Comparison of ENCODE assay signal across 28 cellular contexts in genomic region chr4:4681651-4682050, GRCh38.
A peak's percentile ranks its signal among the peaks of the same experiment; 100 is the strongest.
DNase-seq lines count a peak whose midpoint lies in the region; ATAC-seq, FAIRE-seq and TF ChIP-seq lines count a peak whose summit lies in the region.
"Had no signal": no experiment of that assay in that cellular context is flagged by ENCODE, and none has a peak within 500 bp of the region (broad histone marks: within the 10 kb centered on the region; RNA-seq: fewer than 3 reads in every experiment).

No MANE protein-coding gene starts in this region.

- no peak for TF ChIP-seq CTCF in hepatocyte (IDR thresholded peaks at IDR 0.05; ENCODE audit: poor library complexity)
- TF ChIP-seq CTCF in kidney (IDR thresholded peaks at IDR 0.05; ENCODE audit: borderline replicate concordance, extremely low read depth, insufficient read depth), result no peak
- TF ChIP-seq CTCF in HepG2 (CRISPR knock-in tag; IDR thresholded peaks at IDR 0.05), result no peak
- TF ChIP-seq CTCF in right lobe of liver (IDR thresholded peaks at IDR 0.05), result no peak
- TF ChIP-seq CTCF in gastroesophageal sphincter (IDR thresholded peaks at IDR 0.05), result no peak
- no peak for TF ChIP-seq CTCF in WERI-Rb-1 (IDR thresholded peaks at IDR 0.05; ENCODE audit: low read depth, low read length)

- in situ Hi-C loops in HepG2 (cut with HindIII; ENCODE audit: extremely low pct_ligation_motif_present, low pct_unique_long_range_greater_than_20kb), result no loop called here

- BruUV-seq in HepG2 (replicated peaks; lab: Mats Ljungman, UMichigan), result no TSS peak

- TF ChIP-seq EP300 in HepG2 (IDR thresholded peaks at IDR 0.05; ENCODE audit: low read depth in 2 of 2, low read length in 2 of 2), result peak in 1 of 2 experiments; percentile 40; a peak in 2 of 4 replicates
- TF ChIP-seq EP300 in HepG2 (CRISPR knock-in tag; IDR thresholded peaks at IDR 0.05; ENCODE audit: borderline replicate concordance), result no peak
- TF ChIP-seq EP300 in gastroesophageal sphincter (IDR thresholded peaks at IDR 0.05), result no peak

- TF ChIP-seq RAD21 in HepG2 (CRISPR knock-in tag; IDR thresholded peaks at IDR 0.05), result no peak

- H3K4me3 ChIP-seq in hepatocyte, result no peak overlapping the region
- peak overlapping the region in 1 of 2 donors; percentile 42 for H3K4me3 ChIP-seq in kidney (ENCODE audit: low read length in 2 of 2)
- no peak overlapping the region; a peak in 1 of 6 replicates for H3K4me3 ChIP-seq in HepG2 (replicated peaks in 1 of 3; ENCODE audit: insufficient read depth in 1 of 3, low read depth in 2 of 3, low read length in 3 of 3)
- no peak overlapping the region for H3K4me3 ChIP-seq in right lobe of liver
- H3K4me3 ChIP-seq in gastroesophageal sphincter, result no peak overlapping the region
- H3K4me3 ChIP-seq in MG63, result no peak overlapping the region
- H3K4me3 ChIP-seq in WERI-Rb-1 (ENCODE audit: low read depth, low read length), result no peak overlapping the region
- H3K4me3 ChIP-seq: BLaER1, GM12878 had no signal

- H3K27ac ChIP-seq in hepatocyte (peak overlapping the region; percentile 55), kidney (ENCODE audit: low read depth in 2 of 2, low read length in 2 of 2) (peak overlapping the region; percentile 47 to 67), HepG2 (ENCODE audit: extremely low read length, insufficient read depth, low read length) (peak overlapping the region; percentile 43), right lobe of liver (peak overlapping the region in 1 of 3 donors; percentile 8), gastroesophageal sphincter (no peak overlapping the region), WERI-Rb-1 (no peak overlapping the region)
- H3K27ac ChIP-seq: BLaER1 had no signal

- no peaks in the 10 kb centered on the region for H3K79me2 ChIP-seq in hepatocyte
- no peaks in the 10 kb centered on the region for H3K79me2 ChIP-seq in HepG2 (ENCODE audit: insufficient read depth, low read length)

- CTCF ChIA-PET in HepG2 (lab: Yijun Ruan, JAX; ENCODE audit: low intra/inter-chr PET ratio, low total read pairs), result no interaction called here

- no peak overlapping the region for H2AFZ ChIP-seq in hepatocyte
- H2AFZ ChIP-seq in HepG2 (ENCODE audit: low read length), result no peak overlapping the region

- no peaks in the 10 kb centered on the region for H3K36me3 ChIP-seq in hepatocyte (replicated peaks; ENCODE audit: insufficient read depth, low read depth)
- H3K36me3 ChIP-seq in kidney (ENCODE audit: control insufficient read depth in 1 of 2, insufficient read depth in 2 of 2, low read length in 2 of 2), result no peaks in the 10 kb centered on the region
- H3K36me3 ChIP-seq in HepG2 (replicated peaks in 1 of 2; ENCODE audit: control insufficient read depth in 1 of 2, insufficient read depth in 2 of 2, low read length in 2 of 2), result no peaks in the 10 kb centered on the region
- no peaks in the 10 kb centered on the region for H3K36me3 ChIP-seq in right lobe of liver
- no peaks in the 10 kb centered on the region for H3K36me3 ChIP-seq in gastroesophageal sphincter
- no peaks in the 10 kb centered on the region for H3K36me3 ChIP-seq in MG63
- no peaks in the 10 kb centered on the region for H3K36me3 ChIP-seq in WERI-Rb-1
- H3K36me3 ChIP-seq: BE2C, BLaER1 had no signal

- DNase-seq in hepatocyte (ENCODE audit: low spot score) (no peak), kidney (no peak), HepG2 (ENCODE audit: low spot score) (peak; percentile 26), right lobe of liver (no peak), MG63 (no peak), WERI-Rb-1 (no peak)
- DNase-seq: 8988T; ACHN; BE2C; C1 segment of cervical spinal cord; CD4-positive, alpha-beta memory T cell; CD4-positive, CD25-positive, alpha-beta regulatory T cell; CD8-positive, alpha-beta memory T cell; COR-L47; DMS 273 treated with DMSO at 0.1 percent for 48 hours; DMS153; DMS53; DMS79; DND-41; EL; GDM1 had no signal

- H3K27me3 ChIP-seq in hepatocyte, result no peaks in the 10 kb centered on the region
- no peaks in the 10 kb centered on the region for H3K27me3 ChIP-seq in HepG2 (ENCODE audit: control insufficient read depth in 1 of 2, insufficient read depth in 2 of 2, low read length in 2 of 2)
- no peaks in the 10 kb centered on the region for H3K27me3 ChIP-seq in right lobe of liver
- H3K27me3 ChIP-seq in gastroesophageal sphincter, result no peaks in the 10 kb centered on the region
- no peaks in the 10 kb centered on the region for H3K27me3 ChIP-seq in MG63
- no peaks in the 10 kb centered on the region for H3K27me3 ChIP-seq in WERI-Rb-1 (ENCODE audit: insufficient read depth, low read depth, severe bottlenecking)
- H3K27me3 ChIP-seq: BE2C, BLaER1 had no signal

- intact Hi-C loops in kidney (cut with DNase I) (no loop called here), HepG2 (cut with micrococcal nuclease; ENCODE audit: unreplicated experiment) (no loop called here), right lobe of liver (cut with DNase I) (no loop called here)

- no peaks in the 10 kb centered on the region for H3K9me2 ChIP-seq in hepatocyte (replicated peaks; ENCODE audit: insufficient read depth)

- FAIRE-seq in kidney (lab: Jason Lieb, UNC) (no peak), HepG2 (lab: Jason Lieb, UNC) (peak; percentile 60)
- FAIRE-seq: A204.1, GM12878, GM12892, GM18507 had no signal

- POLR2A ChIA-PET in HepG2 (lab: Yijun Ruan, JAX), result no interaction called here

- peak overlapping the region; percentile 63 for H3K4me2 ChIP-seq in hepatocyte
- H3K4me2 ChIP-seq in HepG2 (ENCODE audit: low read depth, low read length), result peak overlapping the region; percentile 51
- H3K4me2 ChIP-seq: BLaER1 had no signal

- peak; percentile 89 for ATAC-seq in HepG2
- peak in 3 of 4 donors; percentile 64 to 86 (median 75) for ATAC-seq in right lobe of liver
- no peak for ATAC-seq in gastroesophageal sphincter
- ATAC-seq in activated CD4-positive, CD25-positive, alpha-beta regulatory T cell treated with anti-CD3 and anti-CD28 coated beads, Interleukin-2, amount 50 U/mL, for 24 hours, result no peak
- ATAC-seq: GM12878 had no signal

- TF ChIP-seq POLR2A in HepG2 (IDR thresholded peaks at IDR 0.05; ENCODE audit: insufficient read depth in 1 of 2, low read depth in 2 of 2, low read length in 2 of 2), result no peak
- no peak for TF ChIP-seq POLR2A in right lobe of liver (IDR thresholded peaks at IDR 0.05)
- no peak for TF ChIP-seq POLR2A in gastroesophageal sphincter (IDR thresholded peaks at IDR 0.05)

- H3K9ac ChIP-seq in kidney (ENCODE audit: low read length in 2 of 2) (no peak overlapping the region), HepG2 (ENCODE audit: insufficient read depth, low read depth, low read length) (no peak overlapping the region)
- H3K9ac ChIP-seq: BLaER1 had no signal

- H3K9me3 ChIP-seq in hepatocyte (ENCODE audit: low read depth) (no peaks in the 10 kb centered on the region), kidney (ENCODE audit: control insufficient read depth in 1 of 2, low read length in 2 of 2) (no peaks in the 10 kb centered on the region), HepG2 (ENCODE audit: low read length) (no peaks in the 10 kb centered on the region), right lobe of liver (no peaks in the 10 kb centered on the region), gastroesophageal sphincter (no peaks in the 10 kb centered on the region), MG63 (no peaks in the 10 kb centered on the region), WERI-Rb-1 (ENCODE audit: severe bottlenecking) (no peaks in the 10 kb centered on the region)
- H3K9me3 ChIP-seq: BE2C, BLaER1 had no signal

- 68% methylated on average over 4 of the region's 4 CpGs for WGBS in hepatocyte (ENCODE audit: low lambda C conversion rate, missing lambda C conversion rate)
- 14% methylated on average over 4 of the region's 4 CpGs for WGBS in HepG2 (ENCODE audit: low lambda C conversion rate)
- 33% methylated on average over 4 of the region's 4 CpGs for WGBS in right lobe of liver (ENCODE audit: insufficient coverage, low coverage, low lambda C conversion rate, missing lambda C conversion rate)
- WGBS in gastroesophageal sphincter (ENCODE audit: low coverage in 1 of 2), 2 donors, result 89 to 90% methylated on average over 4 of the region's 4 CpGs

- H4K20me1 ChIP-seq in hepatocyte (ENCODE audit: insufficient read depth, poor library complexity, severe bottlenecking) (no peaks in the 10 kb centered on the region), HepG2 (ENCODE audit: insufficient read depth, low read length) (no peaks in the 10 kb centered on the region)
- H4K20me1 ChIP-seq: BLaER1 had no signal

- H3K4me1 ChIP-seq in hepatocyte (ENCODE audit: insufficient read depth), result peaks cover 11% of the 10 kb centered on the region
- peaks cover 4 to 12% of the 10 kb centered on the region in 2 donors for H3K4me1 ChIP-seq in kidney (ENCODE audit: control insufficient read depth in 1 of 2, insufficient read depth in 1 of 2, low read depth in 1 of 2, low read length in 2 of 2)
- H3K4me1 ChIP-seq in HepG2 (ENCODE audit: insufficient read depth, low read length), result peaks cover 59% of the 10 kb centered on the region
- peaks cover 0 to 14% (median 0%) of the 10 kb centered on the region in 4 donors for H3K4me1 ChIP-seq in right lobe of liver
- H3K4me1 ChIP-seq in gastroesophageal sphincter, result peaks cover 0 to 14% (median 0%) of the 10 kb centered on the region in 3 donors
- H3K4me1 ChIP-seq: BE2C had no signal

TF ChIP-seq in HepG2, 621 proteins besides CTCF, POLR2A, EP300 and RAD21 (continues in another document):
- TF ChIP-seq HNF4G (IDR thresholded peaks at IDR 0.05; ENCODE audit: borderline replicate concordance, low read depth, low read length), result peak; percentile 51; the same call in 1 of the 2 replicates
- TF ChIP-seq HNF4G (CRISPR knock-in tag; IDR thresholded peaks at IDR 0.05; ENCODE audit: borderline replicate concordance, low read depth), result no peak
- TF ChIP-seq TBX2 (CRISPR knock-in tag; IDR thresholded peaks at IDR 0.05; ENCODE audit: borderline replicate concordance), result no peak
- no peak for TF ChIP-seq KDM1A (CRISPR knock-in tag; IDR thresholded peaks at IDR 0.05)

Comparison
In these comparisons a context has a peak if more than half of its experiments do, and no peak if none do; other contexts are left out.
1. H3K27ac ChIP-seq: peak in hepatocyte (single experiment), kidney (2 of 2) and HepG2 (single experiment); none in gastroesophageal sphincter (0 of 4) and WERI-Rb-1 (single experiment).
2. ATAC-seq: peak in HepG2 (single experiment) and right lobe of liver (3 of 4); none in gastroesophageal sphincter (single experiment) and activated CD4-positive, CD25-positive, alpha-beta regulatory T cell treated with anti-CD3 and anti-CD28 coated beads, Interleukin-2, amount 50 U/mL, for 24 hours (0 of 2).